In genomic region chr13:41310963-41311606, GRCh38 we compare ENCODE assay signal across 8 cellular contexts. TPM values are rescaled to one million over a fixed set of nuclear protein-coding genes. Genes with fewer than 3 reads are reported as not detected.
DNase-seq lines count a peak whose midpoint lies in the region; TF ChIP-seq lines count a peak whose summit lies in the region.

Gene NAA16 (plus strand): TSS chr13:41311267. CDS start chr13:41311529, 262 bp downstream.

- no peaks in the 10 kb centered on the region for H3K27me3 ChIP-seq in SK-N-SH (ENCODE audit: insufficient read depth)
- H3K27me3 ChIP-seq in suprapubic skin = no peaks in the 10 kb centered on the region

- H3K4me1 ChIP-seq in SK-N-SH (ENCODE audit: control insufficient read depth in 1 of 2, insufficient read depth in 2 of 2, low read depth in 1 of 2, low read length in 1 of 2) (peaks cover 10 to 18% of the 10 kb centered on the region in 2 experiments), suprapubic skin (peaks cover 34% of the 10 kb centered on the region)

- peak within 1 kb of the TSS; percentile 93 for H2AFZ ChIP-seq in SK-N-SH (ENCODE audit: low read depth)

- no peaks in the 10 kb centered on the region for H3K36me3 Mint-ChIP-seq in HFFc6 (ENCODE audit: low read depth)

- TF ChIP-seq POLR2A in NB4 (IDR thresholded peaks at IDR 0.05; ENCODE audit: extremely low read depth, insufficient read length) = peak; percentile 94
- TF ChIP-seq POLR2A in suprapubic skin (IDR thresholded peaks at IDR 0.05) = peak in 1 of 2 donors; percentile 22

- H3K4me2 ChIP-seq in SK-N-SH = peak within 1 kb of the TSS; percentile 69

- TF ChIP-seq EP300 in SK-N-SH (IDR thresholded peaks at IDR 0.05; ENCODE audit: borderline replicate concordance in 1 of 2, low read depth in 1 of 2, low read length in 1 of 2) (peak in 1 of 2 experiments; percentile 5; a peak in 1 of 4 replicates), suprapubic skin (IDR thresholded peaks at IDR 0.05) (no peak)

- POLR2A ChIA-PET in SK-N-SH (lab: Yijun Ruan, JAX) = no interaction called here

- no peaks in the 10 kb centered on the region for H3K27me3 Mint-ChIP-seq in HFFc6 (ENCODE audit: insufficient read depth)

- WGBS in SK-N-SH (ENCODE audit: low lambda C conversion rate) = 0% methylated on average over 16 of the region's 53 CpGs
- 0% methylated on average over 10 of the region's 53 CpGs for WGBS in suprapubic skin

- H3F3A ChIP-seq in SK-N-SH (replicated peaks; ENCODE audit: insufficient read depth) = peaks cover 5% of the 10 kb centered on the region

- H3K4me3 ChIP-seq in GM08714 (ENCODE audit: low read length) (peak within 1 kb of the TSS; percentile 76), NB4 (ENCODE audit: low read depth, low read length) (peak within 1 kb of the TSS; percentile 94), SK-N-SH (ENCODE audit: low read depth in 2 of 2, low read length in 1 of 2) (peak within 1 kb of the TSS; percentile 81 to 88), suprapubic skin (peak within 1 kb of the TSS; percentile 89)

- peaks cover 47% of the 10 kb centered on the region for H3K4me1 Mint-ChIP-seq in HFFc6 (ENCODE audit: low read depth)

- H3K9me3 ChIP-seq in SK-N-SH (no peaks in the 10 kb centered on the region), suprapubic skin (no peaks in the 10 kb centered on the region)

- TF ChIP-seq CTCF in HFFc6 (IDR thresholded peaks at IDR 0.05) = peak; percentile 26; the same call in 1 of the 2 replicates
- no peak for TF ChIP-seq CTCF in NB4 (IDR thresholded peaks at IDR 0.05; ENCODE audit: low read depth, low read length)
- TF ChIP-seq CTCF in SK-N-SH (IDR thresholded peaks at IDR 0.05) = no peak
- TF ChIP-seq CTCF in suprapubic skin (IDR thresholded peaks at IDR 0.05) = no peak

- TF ChIP-seq RAD21 in SK-N-SH (IDR thresholded peaks at IDR 0.05; ENCODE audit: low read length) = no peak

- H3K9me2 ChIP-seq in SK-N-SH = no peaks in the 10 kb centered on the region

- no peaks in the 10 kb centered on the region for H3K36me3 ChIP-seq in SK-N-SH (replicated peaks in 1 of 2; ENCODE audit: control insufficient read depth in 1 of 2, insufficient read depth in 2 of 2, low read length in 1 of 2)
- no peaks in the 10 kb centered on the region for H3K36me3 ChIP-seq in suprapubic skin

- H4K20me1 ChIP-seq in SK-N-SH (ENCODE audit: insufficient read depth) = peaks cover 31% of the 10 kb centered on the region

- CTCF ChIA-PET in SK-N-SH (lab: Yijun Ruan, JAX) = no interaction called here

- H3K9me3 Mint-ChIP-seq in HFFc6 = no peaks in the 10 kb centered on the region

- peaks cover 48% of the 10 kb centered on the region for H3K79me2 ChIP-seq in SK-N-SH (ENCODE audit: insufficient read depth)

- H3K27ac ChIP-seq in SK-N-SH (ENCODE audit: low read depth in 2 of 2, low read length in 1 of 2) (peak within 1 kb of the TSS; percentile 87 to 90), suprapubic skin (peak within 1 kb of the TSS; percentile 94)

- H3K9ac ChIP-seq in SK-N-SH = peak within 1 kb of the TSS; percentile 95

- H3K27ac Mint-ChIP-seq in HFFc6 = peak within 1 kb of the TSS; percentile 87

- H3K4me3 Mint-ChIP-seq in HFFc6 = peak within 1 kb of the TSS; percentile 98

- DNase-seq in HFFc6 (peak; percentile 85), NB4 (ENCODE audit: low read depth) (peak; percentile 98), SK-N-SH (peak; percentile 99), glomerular endothelial cell (ENCODE audit: extremely low read depth, low read depth, low spot score) (peak; percentile 29), occipital lobe (lab: John Stamatoyannopoulos, UW) (peak; percentile 85), suprapubic skin (ENCODE audit: low spot score in 2 of 2) (peak; percentile 91 to 94)
- DNase-seq in activated naive CD4-positive, alpha-beta T cell treated with anti-CD3 and anti-CD28 coated beads, Interleukin-2, amount 50 U/mL, for 16 hours = peak; percentile 98

TF ChIP-seq in SK-N-SH, 30 proteins besides CTCF, POLR2A, EP300 and RAD21 (continues in another document):
- TF ChIP-seq USF1 (IDR thresholded peaks at IDR 0.05; ENCODE audit: borderline replicate concordance, low read depth) (no peak), EZH2phosphoT487 (IDR thresholded peaks at IDR 0.05; ENCODE audit: borderline replicate concordance, low read depth) (no peak), FOXM1 (IDR thresholded peaks at IDR 0.05; ENCODE audit: low read depth) (no peak), PBX3 (IDR thresholded peaks at IDR 0.05) (0 out of 2 replicates have a peak, but pooled peaks have one; percentile 8), ELF1 (IDR thresholded peaks at IDR 0.05) (no peak), FOXJ3 (CRISPR knock-in tag; IDR thresholded peaks at IDR 0.05) (no peak), RXRA (IDR thresholded peaks at IDR 0.05; ENCODE audit: borderline replicate concordance, low read depth) (no peak), CHD2 (IDR thresholded peaks at IDR 0.05; ENCODE audit: low read length, partially characterized antibody) (peak; percentile 68), NFIC (IDR thresholded peaks at IDR 0.05; ENCODE audit: borderline replicate concordance) (0 out of 2 replicates have a peak, but pooled peaks have one; percentile 25), USF2 (IDR thresholded peaks at IDR 0.05; ENCODE audit: borderline replicate concordance, low read depth, low read length) (no peak), RFX5 (IDR thresholded peaks at IDR 0.05; ENCODE audit: low read length) (no peak), FOSL2 (IDR thresholded peaks at IDR 0.05; ENCODE audit: borderline replicate concordance, low read depth) (peak; percentile 52; the same call in 1 of the 2 replicates), ZBTB33 (IDR thresholded peaks at IDR 0.05; ENCODE audit: borderline replicate concordance, low read depth) (no peak), MXI1 (IDR thresholded peaks at IDR 0.05; ENCODE audit: low read depth, low read length) (peak; percentile 97), GABPA (IDR thresholded peaks at IDR 0.05; ENCODE audit: low read depth) (no peak), SIN3A (IDR thresholded peaks at IDR 0.05; ENCODE audit: borderline replicate concordance, low read depth, low read length) (peak; percentile 35; the same call in 1 of the 2 replicates), NRF1 (IDR thresholded peaks at IDR 0.05; ENCODE audit: low read depth, low read length) (peak; percentile 87), SMC3 (IDR thresholded peaks at IDR 0.05; ENCODE audit: low read depth, low read length) (no peak), TAF1 (IDR thresholded peaks at IDR 0.05; ENCODE audit: borderline replicate concordance, low read depth, low read length) (peak; percentile 68; the same call in 1 of the 2 replicates), POLR2AphosphoS5 (IDR thresholded peaks at IDR 0.05; ENCODE audit: low read depth, low read length) (peak; percentile 84), MAX (IDR thresholded peaks at IDR 0.05; ENCODE audit: low read depth) (peak; percentile 84)

RNA-seq across cellular contexts. Expression of gene NAA16, which starts in this region (rescaled TPM):
- 10 to 100 TPM in 4 of 6 experiments, 1 to 10 TPM in 2; 8.9 to 13.6 (median 10.2) TPM for total RNA-seq in HFFc6 (2021; fragmentation: NEBNext Ultra II Directional; extraction: Animal tissue kit (Norgen Biotek cat#: 25700))
- 4.4 and 7.4 TPM in 2 replicates for polyA plus RNA-seq in SK-N-SH (2012; rRNA removed)
- polyA plus RNA-seq in SK-N-SH (2012; cell fraction: cytosol; rRNA removed) = 5.3 and 5.6 TPM in 2 replicates
- 13.8 and 23.4 TPM in 2 replicates for polyA plus RNA-seq in SK-N-SH (2012; cell fraction: nucleus; rRNA removed)
- 5.7 and 7.9 TPM in 2 replicates for total RNA-seq in glomerular endothelial cell
- total RNA-seq in occipital lobe = 56.9 TPM
- 10 to 100 TPM; 14.3 to 41.0 (median 22.6) TPM for total RNA-seq in suprapubic skin

Comparison
In these comparisons a context has a peak if more than half of its experiments do, and no peak if none do; other contexts are left out.
1. Peak in every context shown above with its lines: DNase-seq, H3K4me3 ChIP-seq and H3K27ac ChIP-seq.
2. DNase-seq: peak in every context shown above with its lines; median percentile 99 in SK-N-SH; 98 in NB4; 98 in activated naive CD4-positive, alpha-beta T cell treated with anti-CD3 and anti-CD28 coated beads, Interleukin-2, amount 50 U/mL, for 16 hours; 92 in suprapubic skin; 85 in HFFc6; 85 in occipital lobe; 29 in glomerular endothelial cell.